Comparison of ENCODE assay signal across 11 cellular contexts in the genomic region with DNA sequence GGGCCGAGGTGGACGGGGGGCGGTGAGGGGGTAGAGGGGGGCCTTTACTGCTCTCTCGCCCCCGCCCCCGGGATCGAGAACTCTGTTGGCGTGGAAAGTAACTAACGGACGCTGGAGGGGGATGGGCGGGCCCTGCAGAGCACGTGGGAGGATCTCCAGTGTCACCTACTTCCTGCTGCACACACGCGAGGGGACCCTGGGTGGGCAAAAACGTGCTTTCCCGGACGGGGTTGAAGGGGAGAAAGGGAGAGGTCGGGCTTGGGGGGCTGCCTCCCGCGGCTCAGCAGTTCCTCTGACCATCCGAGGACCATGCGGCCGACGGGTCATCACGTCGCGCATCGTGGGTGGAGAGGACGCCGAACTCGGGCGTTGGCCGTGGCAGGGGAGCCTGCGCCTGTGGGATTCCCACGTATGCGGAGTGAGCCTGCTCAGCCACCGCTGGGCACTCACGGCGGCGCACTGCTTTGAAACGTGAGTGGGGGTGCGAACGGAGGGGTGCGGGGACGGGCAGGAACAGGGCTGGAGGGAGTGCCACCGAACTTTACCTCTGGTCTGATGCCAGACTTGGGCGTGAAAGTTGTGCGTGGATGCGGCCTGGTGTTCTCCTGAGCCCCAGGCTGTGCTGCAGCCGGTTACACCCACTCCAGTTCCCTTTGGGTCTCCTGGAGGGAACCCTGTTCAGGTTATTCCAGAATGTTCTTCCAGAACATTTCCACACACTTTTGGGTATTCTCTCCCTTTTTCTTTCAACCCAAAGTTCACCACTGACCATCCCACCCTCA. TPM values are rescaled to one million over a fixed set of nuclear protein-coding genes. Genes with fewer than 3 reads are reported as not detected.
A peak's percentile ranks its signal among the peaks of the same experiment; 100 is the strongest.
DNase-seq lines count a peak whose midpoint lies in the region; ATAC-seq and TF ChIP-seq lines count a peak whose summit lies in the region.
"Had no signal": no experiment of that assay in that cellular context is flagged by ENCODE, and none has a peak within 500 bp of the region (broad histone marks: within the 10 kb centered on the region; RNA-seq: fewer than 3 reads in every experiment).

No MANE protein-coding gene starts in this region.

- no peaks in the 10 kb centered on the region for H3K36me3 ChIP-seq in suprapubic skin
- no peaks in the 10 kb centered on the region for H3K36me3 ChIP-seq in prostate gland

- no peaks in the 10 kb centered on the region for H3K4me1 ChIP-seq in suprapubic skin
- no peaks in the 10 kb centered on the region for H3K4me1 ChIP-seq in prostate gland (replicated peaks)

- H3K36me3 Mint-ChIP-seq in activated naive CD8-positive, alpha-beta T cell treated with anti-CD3 and anti-CD28 coated beads, Interleukin-2, amount 50 U/mL, for 24 hours (ENCODE audit: low read depth) = no peaks in the 10 kb centered on the region

- TF ChIP-seq EP300 in suprapubic skin (IDR thresholded peaks at IDR 0.05) = no peak

- 53% methylated on average over 31 of the region's 50 CpGs for WGBS in suprapubic skin
- WGBS in prostate gland = 82% methylated on average over 49 of the region's 50 CpGs

- intact Hi-C loops in Right ventricle myocardium inferior (cut with DNase I) (no loop called here), left ventricle myocardium superior (cut with micrococcal nuclease) (no loop called here), prostate gland (cut with DNase I) (no loop called here)

- H3K9me3 ChIP-seq in suprapubic skin (no peaks in the 10 kb centered on the region), prostate gland (no peaks in the 10 kb centered on the region)
- H3K9me3 ChIP-seq: body of pancreas had no signal

- peak overlapping the region; percentile 52 for H3K4me3 Mint-ChIP-seq in activated naive CD8-positive, alpha-beta T cell treated with anti-CD3 and anti-CD28 coated beads, Interleukin-2, amount 50 U/mL, for 24 hours
- H3K4me3 Mint-ChIP-seq: nephron had no signal

- no peak overlapping the region for H3K27ac Mint-ChIP-seq in activated naive CD8-positive, alpha-beta T cell treated with anti-CD3 and anti-CD28 coated beads, Interleukin-2, amount 50 U/mL, for 24 hours
- H3K27ac Mint-ChIP-seq: nephron had no signal

- peaks cover 1% of the 10 kb centered on the region for H3K27me3 Mint-ChIP-seq in activated naive CD8-positive, alpha-beta T cell treated with anti-CD3 and anti-CD28 coated beads, Interleukin-2, amount 50 U/mL, for 24 hours

- TF ChIP-seq POLR2A in suprapubic skin (IDR thresholded peaks at IDR 0.05) (no peak), prostate gland (IDR thresholded peaks at IDR 0.05) (no peak)

- H3K9me3 Mint-ChIP-seq in activated naive CD8-positive, alpha-beta T cell treated with anti-CD3 and anti-CD28 coated beads, Interleukin-2, amount 50 U/mL, for 24 hours = no peaks in the 10 kb centered on the region
- H3K9me3 Mint-ChIP-seq: nephron had no signal

- H3K4me1 Mint-ChIP-seq in activated naive CD8-positive, alpha-beta T cell treated with anti-CD3 and anti-CD28 coated beads, Interleukin-2, amount 50 U/mL, for 24 hours = no peaks in the 10 kb centered on the region
- H3K4me1 Mint-ChIP-seq: nephron had no signal

- DNase-seq in Right ventricle myocardium inferior (ENCODE audit: missing footprints) (no peak), left ventricle myocardium superior (no peak), suprapubic skin (ENCODE audit: low spot score in 2 of 2) (peak; percentile 57 to 74), NCI-H187 treated with DMSO at 0.1 percent for 48 hours (lab: John Stamatoyannopoulos, UW) (no peak), prostate gland (ENCODE audit: low spot score) (no peak)
- no peak for DNase-seq in activated naive CD8-positive, alpha-beta T cell treated with anti-CD3 and anti-CD28 coated beads, Interleukin-2, amount 50 U/mL, for 24 hours
- DNase-seq: NCI-H1694 had no signal

- no peak for TF ChIP-seq CTCF in suprapubic skin (IDR thresholded peaks at IDR 0.05)
- no peak for TF ChIP-seq CTCF in prostate gland (IDR thresholded peaks at IDR 0.05)

- no peak overlapping the region for H3K27ac ChIP-seq in suprapubic skin
- H3K27ac ChIP-seq in prostate gland = no peak overlapping the region
- H3K27ac ChIP-seq: body of pancreas had no signal

- H3K27me3 ChIP-seq in suprapubic skin (peaks cover 51% of the 10 kb centered on the region), prostate gland (replicated peaks; ENCODE audit: insufficient read depth) (no peaks in the 10 kb centered on the region)
- H3K27me3 ChIP-seq: body of pancreas had no signal

- H3K4me3 ChIP-seq in suprapubic skin (no peak overlapping the region), prostate gland (peak overlapping the region in 1 of 2 donors; percentile 13)
- H3K4me3 ChIP-seq: body of pancreas had no signal

- ATAC-seq in Right ventricle myocardium inferior (peak; percentile 16), left ventricle myocardium superior (no peak)
- ATAC-seq in activated naive CD8-positive, alpha-beta T cell treated with anti-CD3 and anti-CD28 coated beads, Interleukin-2, amount 50 U/mL, for 24 hours = no peak

RNA-seq across cellular contexts. Expression of a gene that starts 0.7 kb away (rescaled TPM):
- total RNA-seq in Right ventricle myocardium inferior (not detected), left ventricle myocardium superior (not detected), suprapubic skin (1 to 10 TPM in 2 of 4 donors, under 1 TPM in 1, not detected in 1; 0.87 to 7.6 (median 1.3) TPM), prostate gland (10 to 100 TPM; 33.5 to 50.6 TPM)
- total RNA-seq: G401 had no signal

RNA-seq across cellular contexts. Expression of a gene that starts 12.4 kb away (rescaled TPM):
- total RNA-seq in Right ventricle myocardium inferior (0.35 TPM), left ventricle myocardium superior (0.37 TPM), suprapubic skin (10 to 100 TPM; 17.7 to 80.5 (median 23.4) TPM), prostate gland (100 to 1,000 TPM in 1 of 2 donors, 10 to 100 TPM in 1; 37.1 to 268 TPM)
- total RNA-seq: body of pancreas, G401 had no signal

RNA-seq across cellular contexts. Expression of a gene that starts 19.4 kb away (rescaled TPM):
- total RNA-seq in Right ventricle myocardium inferior (not detected), left ventricle myocardium superior (not detected), suprapubic skin (not detected), prostate gland (not detected)
- total RNA-seq: body of pancreas; G401; T-helper 1 cell treated with Interleukin-12 subunit alpha and Interleukin-12 subunit beta and Interleukin-4 antibody, amounts not matched to agents 30 ng/mL and 1 ng/mL, for 36 hours had no signal

RNA-seq across cellular contexts. Expression of a gene that starts 30.3 kb away (rescaled TPM):
- total RNA-seq in Right ventricle myocardium inferior (not detected), left ventricle myocardium superior (not detected), suprapubic skin (not detected), prostate gland (not detected)
- total RNA-seq: body of pancreas; T-helper 1 cell treated with Interleukin-12 subunit alpha and Interleukin-12 subunit beta and Interleukin-4 antibody, amounts not matched to agents 30 ng/mL and 1 ng/mL, for 36 hours had no signal

RNA-seq across cellular contexts. Expression of a gene that starts 40.3 kb away (rescaled TPM):
- total RNA-seq in Right ventricle myocardium inferior (not detected), left ventricle myocardium superior (not detected), suprapubic skin (1 to 10 TPM; 1.7 to 8.7 (median 6.7) TPM), prostate gland (10 to 100 TPM; 18.6 to 30.9 TPM)
- total RNA-seq: G401; T-helper 1 cell treated with Interleukin-12 subunit alpha and Interleukin-12 subunit beta and Interleukin-4 antibody, amounts not matched to agents 30 ng/mL and 1 ng/mL, for 36 hours had no signal

Comparison
In these comparisons a context has a peak if more than half of its experiments do, and no peak if none do; other contexts are left out.
1. DNase-seq: peak in suprapubic skin (2 of 2); none in Right ventricle myocardium inferior (single experiment), left ventricle myocardium superior (single experiment), activated naive CD8-positive, alpha-beta T cell treated with anti-CD3 and anti-CD28 coated beads, Interleukin-2, amount 50 U/mL, for 24 hours (single experiment), NCI-H187 treated with DMSO at 0.1 percent for 48 hours (single experiment) and prostate gland (single experiment).
2. RNA of a gene that starts 0.7 kb away (total RNA-seq): 33.5 to 50.6 TPM in prostate gland; 0.87 to 7.6 TPM in suprapubic skin, not detected in Right ventricle myocardium inferior (single experiment) and not detected in left ventricle myocardium superior (single experiment); every median in the first group is over 4 times any median in the second.
3. RNA of a gene that starts 12.4 kb away (total RNA-seq): 37.1 to 268 TPM in prostate gland and 17.7 to 80.5 TPM in suprapubic skin; 0.37 TPM in left ventricle myocardium superior (single experiment) and 0.35 TPM in Right ventricle myocardium inferior (single experiment); every median in the first group is over 10 times any median in the second.